10 cellular contexts compared by ENCODE assay signal in the genomic region with DNA sequence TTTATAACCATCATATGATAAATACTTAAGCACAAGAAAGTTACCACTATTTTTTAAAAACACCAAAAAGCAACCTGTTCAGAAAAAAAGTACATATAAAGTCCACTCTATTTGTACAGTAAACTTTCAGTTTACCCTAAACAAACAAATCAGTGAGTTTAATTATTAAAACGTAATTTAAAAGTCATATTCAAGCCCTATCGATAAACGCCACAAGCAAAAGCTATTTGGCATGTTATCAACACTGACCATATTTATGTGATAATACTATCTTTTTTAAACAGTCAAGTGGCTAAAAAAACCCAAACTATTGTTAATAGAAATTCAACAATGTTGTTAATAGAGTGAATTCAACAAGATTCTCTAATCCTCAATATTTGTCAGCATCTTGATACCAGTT. TPM values are rescaled to one million over a fixed set of nuclear protein-coding genes. Genes with fewer than 3 reads are reported as not detected.
DNase-seq lines count a peak whose midpoint lies in the region; ATAC-seq and TF ChIP-seq lines count a peak whose summit lies in the region.
"Had no signal": no experiment of that assay in that cellular context is flagged by ENCODE, and none has a peak within 500 bp of the region (broad histone marks: within the 10 kb centered on the region; RNA-seq: fewer than 3 reads in every experiment).

No MANE protein-coding gene starts in this region.

- H3K9me2 ChIP-seq in OCI-LY1 (ENCODE audit: low read depth, low read length): no peaks in the 10 kb centered on the region

- DNase-seq in DND-41: no peak
- no peak for DNase-seq in neural crest cell (ENCODE audit: low read depth, low spot score)
- no peak for DNase-seq in A172 (ENCODE audit: low spot score)
- DNase-seq: activated B cell treated with CpG ODN at 0.5 μM for 24 hours had no signal

- no peak overlapping the region for H2AFZ ChIP-seq in DND-41 (ENCODE audit: low read depth, low read length)
- no peak overlapping the region for H2AFZ ChIP-seq in OCI-LY1 (ENCODE audit: low read length)

- peaks cover 33% of the 10 kb centered on the region for H3K4me1 ChIP-seq in DND-41 (ENCODE audit: insufficient read depth, low read length)
- H3K4me1 ChIP-seq in OCI-LY1 (ENCODE audit: insufficient read depth, low read length, severe bottlenecking): peaks cover 36% of the 10 kb centered on the region
- no peaks in the 10 kb centered on the region for H3K4me1 ChIP-seq in ectodermal cell (ENCODE audit: control insufficient read depth, insufficient read depth, low read length)

- peaks cover 7% of the 10 kb centered on the region for H3F3A ChIP-seq in OCI-LY1 (ENCODE audit: insufficient read depth, low read length)

- peaks cover 20% of the 10 kb centered on the region for H3K4me1 Mint-ChIP-seq in neural crest cell

- H3K4me3 ChIP-seq in DND-41 (ENCODE audit: low read depth in 1 of 2, low read length in 2 of 2) (peak overlapping the region in 1 of 2 experiments; percentile 64; a peak in 2 of 4 replicates), OCI-LY1 (ENCODE audit: low read depth, low read length, poor library complexity, severe bottlenecking) (peak overlapping the region; percentile 78), ectodermal cell (ENCODE audit: insufficient read depth, low read depth, low read length) (peak overlapping the region; percentile 89)

- H3K79me2 ChIP-seq in DND-41 (ENCODE audit: insufficient read depth, low read length) (peaks cover 69% of the 10 kb centered on the region), OCI-LY1 (ENCODE audit: insufficient read depth, low read length) (peaks cover 52% of the 10 kb centered on the region)

- no peak overlapping the region for H3K27ac Mint-ChIP-seq in neural crest cell (ENCODE audit: unreplicated experiment)
- H3K27ac Mint-ChIP-seq: activated B cell treated with CpG ODN at 0.5 μM for 24 hours had no signal

- H3K4me3 Mint-ChIP-seq in neural crest cell: peak overlapping the region; percentile 47

- peaks cover 4% of the 10 kb centered on the region for H3K36me3 Mint-ChIP-seq in neural crest cell (ENCODE audit: low read depth)

- H3K9me3 ChIP-seq in DND-41 (ENCODE audit: insufficient read depth, low read length, severe bottlenecking) (no peaks in the 10 kb centered on the region), OCI-LY1 (ENCODE audit: low read length) (peaks cover under 1% of the 10 kb centered on the region; the same call in 1 of the 2 replicates), ectodermal cell (ENCODE audit: control insufficient read depth, low read length) (no peaks in the 10 kb centered on the region)

- H3K9me3 Mint-ChIP-seq in neural crest cell: peaks cover under 1% of the 10 kb centered on the region
- H3K9me3 Mint-ChIP-seq: activated B cell treated with CpG ODN at 0.5 μM for 24 hours had no signal

- TF ChIP-seq CTCF in DND-41 (IDR thresholded peaks at IDR 0.05; ENCODE audit: borderline replicate concordance, extremely low read depth, low read length, poor library complexity, severe bottlenecking): no peak
- TF ChIP-seq CTCF in OCI-LY1 (IDR thresholded peaks at IDR 0.05; ENCODE audit: low read length): no peak
- TF ChIP-seq CTCF in neural crest cell (conservative IDR thresholded peaks at IDR 0.05): no peak

- whole genome bisulfite sequencing in ectodermal cell, 2 experiments: 94% methylated on average over 3 of the region's 3 CpGs; no CpG with 5 or more reads in 1 of the 2 experiments

- H3K36me3 ChIP-seq in DND-41 (ENCODE audit: insufficient read depth, low read length): peaks cover 3% of the 10 kb centered on the region; the same call in 1 of the 2 replicates
- H3K36me3 ChIP-seq in OCI-LY1 (ENCODE audit: insufficient read depth, low read length): peaks cover 8% of the 10 kb centered on the region; the same call in 1 of the 2 replicates
- H3K36me3 ChIP-seq in ectodermal cell (ENCODE audit: control insufficient read depth, insufficient read depth, low read length): no peaks in the 10 kb centered on the region

- H3K4me2 ChIP-seq in DND-41 (ENCODE audit: insufficient read depth, low read length) (peak overlapping the region; percentile 81), OCI-LY1 (ENCODE audit: low read length) (peak overlapping the region; percentile 76)

- no peak overlapping the region for H3K27ac ChIP-seq in DND-41 (ENCODE audit: low read length)
- no peak overlapping the region for H3K27ac ChIP-seq in OCI-LY1 (ENCODE audit: low read depth, low read length, poor library complexity, severe bottlenecking)
- H3K27ac ChIP-seq in ectodermal cell (ENCODE audit: insufficient read depth, low read depth, low read length, poor library complexity, severe bottlenecking): no peak overlapping the region
- H3K27ac ChIP-seq: HL-60 had no signal

- H4K20me1 ChIP-seq in DND-41 (ENCODE audit: insufficient read depth, low read length) (peaks cover 7% of the 10 kb centered on the region; the same call in 1 of the 2 replicates), OCI-LY1 (ENCODE audit: insufficient read depth, low read length) (no peaks in the 10 kb centered on the region)

- H3K27me3 Mint-ChIP-seq in neural crest cell (ENCODE audit: low read depth): peaks cover 16% of the 10 kb centered on the region
- H3K27me3 Mint-ChIP-seq: activated B cell treated with CpG ODN at 0.5 μM for 24 hours had no signal

- H3K9ac ChIP-seq in DND-41 (ENCODE audit: low read depth, low read length): peak overlapping the region; percentile 65; the same call in 1 of the 2 replicates
- H3K9ac ChIP-seq in OCI-LY1 (ENCODE audit: low read length): no peak overlapping the region

- no peaks in the 10 kb centered on the region for H3K27me3 ChIP-seq in DND-41 (ENCODE audit: insufficient read depth, low read length, poor library complexity)
- H3K27me3 ChIP-seq in OCI-LY1 (ENCODE audit: insufficient read depth, low read length): no peaks in the 10 kb centered on the region
- H3K27me3 ChIP-seq in ectodermal cell (ENCODE audit: control insufficient read depth, insufficient read depth, low read length, poor library complexity, severe bottlenecking): peaks cover 25% of the 10 kb centered on the region

- ATAC-seq in DND-41 (ENCODE audit: insufficient read depth, low read depth) (no peak), HG03469 (IDR thresholded peaks at IDR 0.05; ENCODE audit: unreplicated experiment) (no peak), GM21619 (IDR thresholded peaks at IDR 0.05; ENCODE audit: unreplicated experiment) (no peak), HG03520 (IDR thresholded peaks at IDR 0.05; ENCODE audit: unreplicated experiment) (no peak)

RNA-seq across cellular contexts. Expression of a gene that starts 1.9 kb away (rescaled TPM):
- polyA plus RNA-seq in ectodermal cell (2013, experiment 1 of 4): 18.2 TPM
- 17.1 TPM for polyA plus RNA-seq in ectodermal cell (2013, experiment 2 of 4)
- 14.3 TPM for polyA plus RNA-seq in ectodermal cell (2013, experiment 3 of 4)
- 18.2 TPM for polyA plus RNA-seq in ectodermal cell (2013, experiment 4 of 4)
- 15.0 and 15.5 TPM in 2 replicates for total RNA-seq in neural crest cell
- 33.1 and 40.7 TPM in 2 replicates for total RNA-seq in A172 (2014; rRNA removed; shearing (Covaris generic))
